ENCODE assay signal across 8 cellular contexts in the genomic region with DNA sequence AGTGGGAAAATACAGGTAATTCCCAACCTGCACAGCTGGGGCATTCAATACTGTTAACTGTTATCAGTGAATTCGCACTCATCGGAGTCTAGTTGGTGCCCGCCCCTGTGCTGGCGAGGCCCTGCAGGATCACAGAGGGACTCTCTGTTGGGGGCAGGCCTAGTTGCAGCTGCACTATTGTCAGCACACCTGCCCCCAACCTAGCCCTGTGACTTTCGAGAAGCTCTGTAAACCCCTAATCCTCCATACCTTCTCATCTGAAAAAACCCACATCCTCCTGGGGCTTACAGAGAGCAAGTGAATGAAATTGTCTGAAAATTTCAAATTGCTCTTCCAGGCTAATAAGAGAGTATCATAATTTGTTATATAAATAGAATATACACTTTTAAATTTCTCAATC.
A peak's percentile ranks its signal among the peaks of the same experiment; 100 is the strongest.
DNase-seq lines count a peak whose midpoint lies in the region; ATAC-seq and TF ChIP-seq lines count a peak whose summit lies in the region.

No MANE protein-coding gene starts in this region.

- intact Hi-C loops in activated CD4-positive, alpha-beta memory T cell treated with anti-CD3 and anti-CD28 coated beads for 36 hours (cut with micrococcal nuclease) = loop anchor here (2.0 kb wide), 1 partner anchor 143 kb away; no protein-coding TSS in a partner anchor

- H3K4me3 Mint-ChIP-seq in activated CD4-positive, alpha-beta memory T cell treated with anti-CD3 and anti-CD28 coated beads for 36 hours = no peak overlapping the region
- H3K4me3 Mint-ChIP-seq in activated CD4-positive, alpha-beta memory T cell treated with anti-CD3 and anti-CD28 coated beads, Interleukin-2, amount 10 ng/mL, durations not matched to agents 7 days and 5 days = no peak overlapping the region
- H3K4me3 Mint-ChIP-seq in WTC11 = no peak overlapping the region

- CTCF ChIA-PET in activated CD4-positive, alpha-beta memory T cell treated with anti-CD3 and anti-CD28 coated beads for 36 hours (lab: Charles Lee) = no interaction called here
- CTCF ChIA-PET in activated CD4-positive, alpha-beta memory T cell treated with anti-CD3 and anti-CD28 coated beads, Interleukin-2, amount 10 ng/mL, durations not matched to agents 7 days and 5 days (lab: Charles Lee) = no interaction called here
- CTCF ChIA-PET in WTC11 (lab: Charles Lee) = no interaction called here

- H3K4me1 Mint-ChIP-seq in activated CD4-positive, alpha-beta memory T cell treated with anti-CD3 and anti-CD28 coated beads for 36 hours (ENCODE audit: low read depth) = peaks cover 28% of the 10 kb centered on the region
- peaks cover 30% of the 10 kb centered on the region for H3K4me1 Mint-ChIP-seq in activated CD4-positive, alpha-beta memory T cell treated with anti-CD3 and anti-CD28 coated beads, Interleukin-2, amount 10 ng/mL, durations not matched to agents 7 days and 5 days
- peaks cover 17% of the 10 kb centered on the region for H3K4me1 Mint-ChIP-seq in WTC11

- H3K27me3 Mint-ChIP-seq in activated CD4-positive, alpha-beta memory T cell treated with anti-CD3 and anti-CD28 coated beads for 36 hours = no peaks in the 10 kb centered on the region
- H3K27me3 Mint-ChIP-seq in activated CD4-positive, alpha-beta memory T cell treated with anti-CD3 and anti-CD28 coated beads, Interleukin-2, amount 10 ng/mL, durations not matched to agents 7 days and 5 days = no peaks in the 10 kb centered on the region
- H3K27me3 Mint-ChIP-seq in WTC11 (ENCODE audit: low read depth) = no peaks in the 10 kb centered on the region

- no peaks in the 10 kb centered on the region for H3K9me3 Mint-ChIP-seq in activated CD4-positive, alpha-beta memory T cell treated with anti-CD3 and anti-CD28 coated beads for 36 hours
- no peaks in the 10 kb centered on the region for H3K9me3 Mint-ChIP-seq in activated CD4-positive, alpha-beta memory T cell treated with anti-CD3 and anti-CD28 coated beads, Interleukin-2, amount 10 ng/mL, durations not matched to agents 7 days and 5 days
- peaks cover 4% of the 10 kb centered on the region for H3K9me3 Mint-ChIP-seq in WTC11

- ATAC-seq in HG02870 (IDR thresholded peaks at IDR 0.05; ENCODE audit: unreplicated experiment) = peak; percentile 87
- peak; percentile 55 for ATAC-seq in WTC11
- peak; percentile 55 for ATAC-seq in stimulated activated naive CD8-positive, alpha-beta T cell treated with anti-CD3 and anti-CD28 coated beads, Interleukin-15, Interleukin-2, amounts not matched to agents 100 U/mL and 50 U/mL, for 24 hours

- TF ChIP-seq CTCF in WTC11 (IDR thresholded peaks at IDR 0.05) = no peak

- H3K27ac Mint-ChIP-seq in activated CD4-positive, alpha-beta memory T cell treated with anti-CD3 and anti-CD28 coated beads for 36 hours = no peak overlapping the region
- H3K27ac Mint-ChIP-seq in activated CD4-positive, alpha-beta memory T cell treated with anti-CD3 and anti-CD28 coated beads, Interleukin-2, amount 10 ng/mL, durations not matched to agents 7 days and 5 days = no peak overlapping the region
- H3K27ac Mint-ChIP-seq in WTC11 = no peak overlapping the region

- POLR2A ChIA-PET in activated CD4-positive, alpha-beta memory T cell treated with anti-CD3 and anti-CD28 coated beads for 36 hours (lab: Charles Lee) = no interaction called here
- POLR2A ChIA-PET in activated CD4-positive, alpha-beta memory T cell treated with anti-CD3 and anti-CD28 coated beads, Interleukin-2, amount 10 ng/mL, durations not matched to agents 7 days and 5 days (lab: Charles Lee) = no interaction called here
- POLR2A ChIA-PET in WTC11 (lab: Charles Lee) = no interaction called here

- DNase-seq in activated CD4-positive, alpha-beta memory T cell treated with anti-CD3 and anti-CD28 coated beads for 36 hours = peak; percentile 28
- no peak for DNase-seq in activated CD4-positive, alpha-beta memory T cell treated with anti-CD3 and anti-CD28 coated beads, Interleukin-2, amount 10 ng/mL, durations not matched to agents 7 days and 5 days
- no peak for DNase-seq in WTC11 (ENCODE audit: low spot score)
- DNase-seq in stimulated activated naive CD8-positive, alpha-beta T cell treated with anti-CD3 and anti-CD28 coated beads, Interleukin-15, Interleukin-2, amounts not matched to agents 100 U/mL and 50 U/mL, for 24 hours = peak; percentile 27
- DNase-seq in NCI-H2171 treated with DMSO at 0.1 percent for 48 hours (lab: John Stamatoyannopoulos, UW) = no peak
- DNase-seq in dedifferentiated amniotic fluid mesenchymal stem cell (ENCODE audit: extremely low spot score) = no peak
- DNase-seq in NCI-H748 (lab: John Stamatoyannopoulos, UW; ENCODE audit: unreplicated experiment) = no peak

- no peaks in the 10 kb centered on the region for H3K36me3 Mint-ChIP-seq in activated CD4-positive, alpha-beta memory T cell treated with anti-CD3 and anti-CD28 coated beads for 36 hours
- no peaks in the 10 kb centered on the region for H3K36me3 Mint-ChIP-seq in activated CD4-positive, alpha-beta memory T cell treated with anti-CD3 and anti-CD28 coated beads, Interleukin-2, amount 10 ng/mL, durations not matched to agents 7 days and 5 days (ENCODE audit: low read depth)
- H3K36me3 Mint-ChIP-seq in WTC11 = no peaks in the 10 kb centered on the region; the same call in 1 of the 2 replicates

TF ChIP-seq in WTC11, 78 proteins besides CTCF, POLR2A, EP300 and RAD21 (continues in another document):
- TF ChIP-seq, protein P1, sequence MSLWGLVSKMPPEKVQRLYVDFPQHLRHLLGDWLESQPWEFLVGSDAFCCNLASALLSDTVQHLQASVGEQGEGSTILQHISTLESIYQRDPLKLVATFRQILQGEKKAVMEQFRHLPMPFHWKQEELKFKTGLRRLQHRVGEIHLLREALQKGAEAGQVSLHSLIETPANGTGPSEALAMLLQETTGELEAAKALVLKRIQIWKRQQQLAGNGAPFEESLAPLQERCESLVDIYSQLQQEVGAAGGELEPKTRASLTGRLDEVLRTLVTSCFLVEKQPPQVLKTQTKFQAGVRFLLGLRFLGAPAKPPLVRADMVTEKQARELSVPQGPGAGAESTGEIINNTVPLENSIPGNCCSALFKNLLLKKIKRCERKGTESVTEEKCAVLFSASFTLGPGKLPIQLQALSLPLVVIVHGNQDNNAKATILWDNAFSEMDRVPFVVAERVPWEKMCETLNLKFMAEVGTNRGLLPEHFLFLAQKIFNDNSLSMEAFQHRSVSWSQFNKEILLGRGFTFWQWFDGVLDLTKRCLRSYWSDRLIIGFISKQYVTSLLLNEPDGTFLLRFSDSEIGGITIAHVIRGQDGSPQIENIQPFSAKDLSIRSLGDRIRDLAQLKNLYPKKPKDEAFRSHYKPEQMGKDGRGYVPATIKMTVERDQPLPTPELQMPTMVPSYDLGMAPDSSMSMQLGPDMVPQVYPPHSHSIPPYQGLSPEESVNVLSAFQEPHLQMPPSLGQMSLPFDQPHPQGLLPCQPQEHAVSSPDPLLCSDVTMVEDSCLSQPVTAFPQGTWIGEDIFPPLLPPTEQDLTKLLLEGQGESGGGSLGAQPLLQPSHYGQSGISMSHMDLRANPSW (CRISPR knock-in tag; conservative IDR thresholded peaks at IDR 0.05; ENCODE audit: low read depth) = no peak
- TF ChIP-seq ZNF423 (CRISPR knock-in tag; IDR thresholded peaks at IDR 0.05) (peak; percentile 69), NFATC4 (CRISPR knock-in tag; IDR thresholded peaks at IDR 0.05) (no peak), JUN (CRISPR knock-in tag; IDR thresholded peaks at IDR 0.05) (no peak), NR2C2 (CRISPR knock-in tag; IDR thresholded peaks at IDR 0.05) (no peak), ZNF263 (CRISPR knock-in tag; IDR thresholded peaks at IDR 0.05; ENCODE audit: low read depth) (no peak)
- TF ChIP-seq, protein P2, sequence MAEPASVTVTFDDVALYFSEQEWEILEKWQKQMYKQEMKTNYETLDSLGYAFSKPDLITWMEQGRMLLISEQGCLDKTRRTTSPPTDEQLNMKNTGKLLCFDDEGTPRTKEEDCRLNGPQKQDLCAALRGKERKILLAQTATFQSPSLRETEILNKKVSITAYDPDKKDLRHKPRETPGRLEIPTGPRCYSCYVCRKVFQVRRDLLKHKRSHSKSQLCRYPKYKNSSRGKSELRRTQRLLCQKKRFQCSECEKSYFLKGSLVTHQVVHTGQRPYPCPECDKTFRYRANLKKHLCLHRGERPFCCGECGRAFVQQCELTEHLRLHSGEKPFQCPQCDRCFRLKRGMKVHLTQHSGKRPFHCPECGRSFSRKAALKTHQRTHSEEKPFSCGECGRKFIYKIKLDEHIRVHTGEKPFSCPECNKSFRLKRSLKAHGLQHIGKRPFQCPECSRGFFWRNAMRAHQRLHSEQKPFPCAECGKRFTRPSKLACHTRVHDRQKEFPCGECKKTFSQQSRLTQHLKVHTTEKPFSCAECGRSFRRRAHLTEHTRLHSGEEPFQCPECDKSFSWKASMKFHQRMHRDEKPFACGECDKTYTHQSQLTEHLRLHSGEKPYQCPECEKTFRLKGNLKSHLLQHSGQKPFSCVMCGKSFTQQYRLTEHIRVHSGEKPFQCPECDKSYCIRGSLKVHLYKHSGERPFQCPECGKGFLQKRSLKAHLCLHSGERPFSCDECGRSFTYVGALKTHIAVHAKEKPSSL (CRISPR knock-in tag; conservative IDR thresholded peaks at IDR 0.05) = no peak
- TF ChIP-seq, protein P3, sequence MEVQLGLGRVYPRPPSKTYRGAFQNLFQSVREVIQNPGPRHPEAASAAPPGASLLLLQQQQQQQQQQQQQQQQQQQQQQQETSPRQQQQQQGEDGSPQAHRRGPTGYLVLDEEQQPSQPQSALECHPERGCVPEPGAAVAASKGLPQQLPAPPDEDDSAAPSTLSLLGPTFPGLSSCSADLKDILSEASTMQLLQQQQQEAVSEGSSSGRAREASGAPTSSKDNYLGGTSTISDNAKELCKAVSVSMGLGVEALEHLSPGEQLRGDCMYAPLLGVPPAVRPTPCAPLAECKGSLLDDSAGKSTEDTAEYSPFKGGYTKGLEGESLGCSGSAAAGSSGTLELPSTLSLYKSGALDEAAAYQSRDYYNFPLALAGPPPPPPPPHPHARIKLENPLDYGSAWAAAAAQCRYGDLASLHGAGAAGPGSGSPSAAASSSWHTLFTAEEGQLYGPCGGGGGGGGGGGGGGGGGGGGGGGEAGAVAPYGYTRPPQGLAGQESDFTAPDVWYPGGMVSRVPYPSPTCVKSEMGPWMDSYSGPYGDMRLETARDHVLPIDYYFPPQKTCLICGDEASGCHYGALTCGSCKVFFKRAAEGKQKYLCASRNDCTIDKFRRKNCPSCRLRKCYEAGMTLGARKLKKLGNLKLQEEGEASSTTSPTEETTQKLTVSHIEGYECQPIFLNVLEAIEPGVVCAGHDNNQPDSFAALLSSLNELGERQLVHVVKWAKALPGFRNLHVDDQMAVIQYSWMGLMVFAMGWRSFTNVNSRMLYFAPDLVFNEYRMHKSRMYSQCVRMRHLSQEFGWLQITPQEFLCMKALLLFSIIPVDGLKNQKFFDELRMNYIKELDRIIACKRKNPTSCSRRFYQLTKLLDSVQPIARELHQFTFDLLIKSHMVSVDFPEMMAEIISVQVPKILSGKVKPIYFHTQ (CRISPR knock-in tag; IDR thresholded peaks at IDR 0.05) = no peak

Comparison
In these comparisons a context has a peak if more than half of its experiments do, and no peak if none do; other contexts are left out.
1. DNase-seq: peak in activated CD4-positive, alpha-beta memory T cell treated with anti-CD3 and anti-CD28 coated beads for 36 hours (single experiment) and stimulated activated naive CD8-positive, alpha-beta T cell treated with anti-CD3 and anti-CD28 coated beads, Interleukin-15, Interleukin-2, amounts not matched to agents 100 U/mL and 50 U/mL, for 24 hours (single experiment); none in activated CD4-positive, alpha-beta memory T cell treated with anti-CD3 and anti-CD28 coated beads, Interleukin-2, amount 10 ng/mL, durations not matched to agents 7 days and 5 days (single experiment), WTC11 (single experiment), NCI-H2171 treated with DMSO at 0.1 percent for 48 hours (single experiment), dedifferentiated amniotic fluid mesenchymal stem cell (single experiment) and NCI-H748 (single experiment).
2. Peak in every context shown above with its lines, with median percentiles within 50 percentile points of each other: ATAC-seq.